ENCODE assay signal across 15 cellular contexts in genomic region chr6:136598048-136598447, GRCh38. TPM values are rescaled to one million over a fixed set of nuclear protein-coding genes. Genes with fewer than 3 reads are reported as not detected.
A peak's percentile ranks its signal among the peaks of the same experiment; 100 is the strongest.
DNase-seq lines count a peak whose midpoint lies in the region; ATAC-seq and TF ChIP-seq lines count a peak whose summit lies in the region.
"Had no signal": no experiment of that assay in that cellular context is flagged by ENCODE, and none has a peak within 500 bp of the region (broad histone marks: within the 10 kb centered on the region; RNA-seq: fewer than 3 reads in every experiment).

No MANE protein-coding gene starts in this region.

- 0 out of 2 replicates have a peak, but pooled peaks cover 2% of the 10 kb centered on the region for H3K36me3 ChIP-seq in IMR-90 (ENCODE audit: control insufficient read depth, insufficient read depth, low read length)
- H3K36me3 ChIP-seq in mucosa of descending colon (ENCODE audit: low read depth): no peaks in the 10 kb centered on the region

- H3K27ac Mint-ChIP-seq in progenitor cell of endocrine pancreas: peak overlapping the region; percentile 30
- H3K27ac Mint-ChIP-seq: CD4-positive, alpha-beta T cell; HFFc6 had no signal

- no peak overlapping the region for H3K4me3 ChIP-seq in IMR-90 (ENCODE audit: insufficient read depth, low read depth, low read length)
- no peak overlapping the region for H3K4me3 ChIP-seq in mucosa of descending colon

- H3K9me3 ChIP-seq in IMR-90 (ENCODE audit: control insufficient read depth, insufficient read depth, low read length) (no peaks in the 10 kb centered on the region), mucosa of descending colon (no peaks in the 10 kb centered on the region)

- peaks cover 17% of the 10 kb centered on the region for H3K4me1 Mint-ChIP-seq in progenitor cell of endocrine pancreas (ENCODE audit: low read depth)

- no peak overlapping the region for H3K14ac ChIP-seq in IMR-90 (replicated peaks; ENCODE audit: low read depth, low read length)

- no peaks in the 10 kb centered on the region for H3K36me3 Mint-ChIP-seq in progenitor cell of endocrine pancreas (ENCODE audit: insufficient read depth)

- H3K9me1 ChIP-seq in IMR-90 (ENCODE audit: insufficient read depth, low read length): peaks cover 9% of the 10 kb centered on the region

- no TSS peak for BruUV-seq in IMR-90 (replicated peaks; lab: Mats Ljungman, UMichigan)

- peak overlapping the region; percentile 45; the same call in 1 of the 2 replicates for H3K23ac ChIP-seq in IMR-90 (ENCODE audit: low read depth, low read length)

- H4K5ac ChIP-seq in IMR-90 (ENCODE audit: low read depth, low read length): no peak overlapping the region

- 0 out of 2 replicates have a peak overlapping the region, but pooled peaks have one; percentile 25 for H4K91ac ChIP-seq in IMR-90 (ENCODE audit: insufficient read depth, low read depth, low read length)

- ATAC-seq in IMR-90 (ENCODE audit: low read depth) (no peak), left cardiac atrium (no peak), mucosa of descending colon (no peak)

- no peak for TF ChIP-seq POLR2A in IMR-90 (IDR thresholded peaks at IDR 0.05; ENCODE audit: low read depth, low read length)

- no peak overlapping the region for H3K4me3 Mint-ChIP-seq in progenitor cell of endocrine pancreas (ENCODE audit: low read depth)
- H3K4me3 Mint-ChIP-seq: CD4-positive, alpha-beta T cell; HFFc6 had no signal

- TF ChIP-seq CTCF in IMR-90 (conservative IDR thresholded peaks at IDR 0.05; ENCODE audit: low read depth, low read length) (no peak), progenitor cell of endocrine pancreas (IDR thresholded peaks at IDR 0.05; ENCODE audit: unreplicated experiment) (no peak), mucosa of descending colon (IDR thresholded peaks at IDR 0.05) (no peak)

- peak overlapping the region; percentile 38; the same call in 1 of the 2 replicates for H2BK20ac ChIP-seq in IMR-90 (ENCODE audit: low read depth, low read length)

- H3K4me1 ChIP-seq in IMR-90 (ENCODE audit: control insufficient read depth, insufficient read depth, low read length) (peaks cover 16% of the 10 kb centered on the region), mucosa of descending colon (ENCODE audit: low read depth) (no peaks in the 10 kb centered on the region)

- H3K9ac ChIP-seq in IMR-90 (ENCODE audit: low read depth, low read length): no peak overlapping the region

- no peak overlapping the region for H3K18ac ChIP-seq in IMR-90 (ENCODE audit: low read depth, low read length)

- H3K56ac ChIP-seq in IMR-90 (ENCODE audit: extremely low read depth, insufficient read depth, low read length): no peak overlapping the region

- no peak overlapping the region for H2AFZ ChIP-seq in IMR-90 (replicated peaks; ENCODE audit: low read length, poor library complexity)

- dilution Hi-C loops in IMR-90 (cut with HindIII; ENCODE audit: low sequenced_read_pairs, unreplicated experiment): no loop called here

- peak overlapping the region; percentile 38; the same call in 1 of the 2 replicates for H2AK5ac ChIP-seq in IMR-90 (ENCODE audit: low read depth, low read length)

- 0 out of 4 replicates have a peak overlapping the region, but pooled peaks of 1 of the 2 experiments have one; percentile 47 for H4K8ac ChIP-seq in IMR-90 (ENCODE audit: low read depth in 2 of 2, low read length in 2 of 2)

- no peaks in the 10 kb centered on the region for H3K9me3 Mint-ChIP-seq in progenitor cell of endocrine pancreas (ENCODE audit: low read depth)
- H3K9me3 Mint-ChIP-seq: CD4-positive, alpha-beta T cell; HFFc6 had no signal

- H3K27me3 ChIP-seq in IMR-90 (ENCODE audit: control insufficient read depth, insufficient read depth, low read length): no peaks in the 10 kb centered on the region
- H3K27me3 ChIP-seq: BLaER1 treated with 17β-estradiol and CSF1 and Interleukin-3, amounts not matched to agents 10 nM and 100 nM had no signal

- intact Hi-C loops in IMR-90 (cut with micrococcal nuclease): no loop called here
- intact Hi-C loops in left cardiac atrium (cut with DNase I): no loop called here
- intact Hi-C loops in mucosa of descending colon (cut with DNase I, micrococcal nuclease): no loop called here

- CTCF ChIA-PET in IMR-90 (lab: Yijun Ruan, JAX): no interaction called here

- peak; percentile 25 for DNase-seq in NCI-H510A treated with DMSO at 0.1 percent for 48 hours (lab: John Stamatoyannopoulos, UW)
- DNase-seq in NCI-H510A (lab: John Stamatoyannopoulos, UW): no peak
- no peak for DNase-seq in IMR-90
- DNase-seq in kidney tubule cell (ENCODE audit: low spot score): peak; percentile 75
- no peak for DNase-seq in progenitor cell of endocrine pancreas (ENCODE audit: low spot score, unreplicated experiment)
- DNase-seq in left cardiac atrium: no peak
- no peak for DNase-seq in COLO829 (ENCODE audit: low spot score)
- DNase-seq in mucosa of descending colon: no peak
- DNase-seq: 8988T; CD4-positive, alpha-beta T cell; DND-41; GDM1; HCEC 1CT; HFFc6 had no signal

- POLR2A ChIA-PET in IMR-90 (lab: Charles Lee; ENCODE audit: unreplicated experiment): no interaction called here

- no peak overlapping the region for H3K27ac ChIP-seq in IMR-90 (ENCODE audit: insufficient read depth, low read length)

- 0 out of 3 replicates have a peak overlapping the region, but pooled peaks have one; percentile 23 for H2BK15ac ChIP-seq in IMR-90 (ENCODE audit: low read depth, low read length)

- peaks cover 13 to 67% of the 10 kb centered on the region in 2 experiments; a peak in 3 of 4 replicates for H3K79me1 ChIP-seq in IMR-90 (ENCODE audit: low read depth in 1 of 2, low read length in 2 of 2)

- H2BK120ac ChIP-seq in IMR-90 (ENCODE audit: low read depth, low read length): no peak overlapping the region

- no peak overlapping the region for H3K4me2 ChIP-seq in IMR-90 (ENCODE audit: low read depth, low read length)

- H3K27me3 Mint-ChIP-seq in progenitor cell of endocrine pancreas: peaks cover 29% of the 10 kb centered on the region
- H3K27me3 Mint-ChIP-seq: CD4-positive, alpha-beta T cell had no signal

- no peak overlapping the region for H3K4ac ChIP-seq in IMR-90 (ENCODE audit: low read depth, low read length)

- WGBS in IMR-90 (ENCODE audit: extremely low coverage in 2 of 2, insufficient read length in 1 of 2), 2 experiments: 100% methylated on average over 1 of the region's 3 CpGs; no CpG with 5 or more reads in 1 of the 2 experiments

- TF ChIP-seq RAD21 in IMR-90 (IDR thresholded peaks at IDR 0.05; ENCODE audit: low read length): no peak

- H4K20me1 ChIP-seq in IMR-90 (ENCODE audit: insufficient read depth, low read length): no peaks in the 10 kb centered on the region
- H4K20me1 ChIP-seq: BLaER1 treated with 17β-estradiol and CSF1 and Interleukin-3, amounts not matched to agents 10 nM and 100 nM had no signal

- in situ Hi-C loops in IMR-90 (cut with MboI; ENCODE audit: low sequenced_read_pairs): loop anchor here (5.0 kb wide), 1 partner anchor 194 kb away; the partner anchor contains the start of gene MAP3K5

- H2BK5ac ChIP-seq in IMR-90 (ENCODE audit: low read depth, low read length, poor library complexity, severe bottlenecking): no peak overlapping the region

- H2AK9ac ChIP-seq in IMR-90 (replicated peaks; ENCODE audit: low read depth, low read length, poor library complexity): no peak overlapping the region

TF ChIP-seq in IMR-90, 13 proteins besides CTCF, POLR2A, EP300 and RAD21:
- TF ChIP-seq ELK1 (IDR thresholded peaks at IDR 0.05; ENCODE audit: borderline replicate concordance, low read depth, low read length): no peak

RNA-seq across cellular contexts. Expression of gene MAP7, which starts 47.8 kb away (rescaled TPM):
- total RNA-seq in IMR-90 (2012; rRNA removed): 0.28 and 0.36 TPM in 2 replicates
- polyA plus RNA-seq in IMR-90 (2012; rRNA removed): 0.19 TPM in 2 replicates
- polyA plus RNA-seq in IMR-90 (2012; cell fraction: cytosol; rRNA removed): 0.18 and 0.22 TPM in 2 replicates
- polyA plus RNA-seq in IMR-90 (2012; cell fraction: nucleus; rRNA removed; ENCODE audit: low replicate concordance): 0.24 and 0.40 TPM in 2 replicates
- 90.3 and 101 TPM in 2 replicates for total RNA-seq in progenitor cell of endocrine pancreas
- total RNA-seq in left cardiac atrium: 1 to 10 TPM; 2.2 to 2.3 TPM
- 10 to 100 TPM; 28.4 to 80.5 (median 68.6) TPM for total RNA-seq in mucosa of descending colon

Comparison
In these comparisons a context has a peak if more than half of its experiments do, and no peak if none do; other contexts are left out.
1. DNase-seq: peak in NCI-H510A treated with DMSO at 0.1 percent for 48 hours (single experiment) and kidney tubule cell (single experiment); none in NCI-H510A (single experiment), IMR-90 (single experiment), progenitor cell of endocrine pancreas (single experiment), left cardiac atrium (single experiment), COLO829 (single experiment) and mucosa of descending colon (0 of 3).
2. RNA of gene MAP7, which starts 47.8 kb away (total RNA-seq): 90.3 to 101 TPM in progenitor cell of endocrine pancreas and 28.4 to 80.5 TPM in mucosa of descending colon; 2.2 to 2.3 TPM in left cardiac atrium and 0.28 to 0.36 TPM in IMR-90; every median in the first group is over 4 times any median in the second.